ENCODE assay signal across 1 cellular context in the genomic region with DNA sequence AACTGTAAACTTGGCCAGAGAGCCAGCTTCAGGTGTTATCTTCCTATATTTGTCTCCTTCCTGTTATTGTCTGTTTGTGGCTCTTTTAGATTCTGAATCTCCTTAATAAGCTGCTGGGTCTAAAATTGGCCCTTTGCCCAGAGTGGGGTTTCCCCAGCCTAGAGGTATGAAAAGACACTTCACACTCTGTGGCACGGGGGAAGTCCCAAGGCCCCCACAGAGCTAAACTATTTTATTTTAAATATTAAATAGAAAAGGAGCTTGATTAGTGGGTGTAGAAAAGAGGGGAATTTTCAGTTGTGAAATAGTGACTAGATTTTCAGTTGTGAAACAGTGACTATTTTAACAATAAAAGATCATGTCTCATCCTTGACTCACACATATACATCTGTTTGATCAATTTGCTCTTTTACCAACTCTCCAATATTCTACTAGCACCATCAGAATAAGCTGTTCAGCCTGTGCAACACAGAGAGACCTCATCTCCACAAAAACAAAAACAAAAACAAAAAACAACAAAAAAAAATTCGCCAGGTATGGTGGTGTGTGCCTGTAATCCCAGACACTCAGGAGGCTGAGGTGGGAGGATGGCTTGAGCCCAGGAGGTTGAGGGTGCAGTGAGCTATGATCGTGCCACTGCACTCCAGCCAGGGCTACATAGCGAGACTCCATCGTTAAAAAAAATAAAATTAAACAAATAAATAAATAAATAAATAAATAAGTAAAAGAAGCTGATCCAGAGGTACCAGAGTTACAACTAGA.
TF ChIP-seq lines count a peak whose summit lies in the region.

No MANE protein-coding gene starts in this region.

TF ChIP-seq in GM12878, 131 proteins besides CTCF, POLR2A, EP300 and RAD21 (continued from another document):
- TF ChIP-seq, protein P1, sequence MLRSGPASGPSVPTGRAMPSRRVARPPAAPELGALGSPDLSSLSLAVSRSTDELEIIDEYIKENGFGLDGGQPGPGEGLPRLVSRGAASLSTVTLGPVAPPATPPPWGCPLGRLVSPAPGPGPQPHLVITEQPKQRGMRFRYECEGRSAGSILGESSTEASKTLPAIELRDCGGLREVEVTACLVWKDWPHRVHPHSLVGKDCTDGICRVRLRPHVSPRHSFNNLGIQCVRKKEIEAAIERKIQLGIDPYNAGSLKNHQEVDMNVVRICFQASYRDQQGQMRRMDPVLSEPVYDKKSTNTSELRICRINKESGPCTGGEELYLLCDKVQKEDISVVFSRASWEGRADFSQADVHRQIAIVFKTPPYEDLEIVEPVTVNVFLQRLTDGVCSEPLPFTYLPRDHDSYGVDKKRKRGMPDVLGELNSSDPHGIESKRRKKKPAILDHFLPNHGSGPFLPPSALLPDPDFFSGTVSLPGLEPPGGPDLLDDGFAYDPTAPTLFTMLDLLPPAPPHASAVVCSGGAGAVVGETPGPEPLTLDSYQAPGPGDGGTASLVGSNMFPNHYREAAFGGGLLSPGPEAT (IDR thresholded peaks at IDR 0.05; ENCODE audit: low read depth): peak; percentile 94
- TF ChIP-seq ATF7 (IDR thresholded peaks at IDR 0.05; ENCODE audit: low read depth): peak; percentile 63
- TF ChIP-seq IRF5 (IDR thresholded peaks at IDR 0.05; ENCODE audit: borderline replicate concordance): no peak
- peak; percentile 87 for TF ChIP-seq IKZF1 (conservative IDR thresholded peaks at IDR 0.05)
- TF ChIP-seq BCL3 (IDR thresholded peaks at IDR 0.05; ENCODE audit: borderline replicate concordance, insufficient read depth, low read depth, low read length, poor library complexity, severe bottlenecking): peak; percentile 67
- TF ChIP-seq RELA (IDR thresholded peaks at IDR 0.05; ENCODE audit: borderline replicate concordance, partially characterized antibody): peak; percentile 45
- TF ChIP-seq STAT3 (IDR thresholded peaks at IDR 0.05; ENCODE audit: low read depth, low read length): 0 out of 2 replicates have a peak, but pooled peaks have one; percentile 58
- peak; percentile 65; the same call in 1 of the 2 replicates for TF ChIP-seq YBX1 (IDR thresholded peaks at IDR 0.05)
- peak; percentile 91 for TF ChIP-seq RUNX3 (IDR thresholded peaks at IDR 0.05; ENCODE audit: low read length)
- TF ChIP-seq CHD1 (IDR thresholded peaks at IDR 0.05; ENCODE audit: low read depth, low read length): no peak
- peak; percentile 43; the same call in 1 of the 2 replicates for TF ChIP-seq JUNB (IDR thresholded peaks at IDR 0.05)
